In genomic region chr16:66524601-66525164, GRCh38 we compare ENCODE assay signal across 8 cellular contexts. TPM values are rescaled to one million over a fixed set of nuclear protein-coding genes. Genes with fewer than 3 reads are reported as not detected.
A peak's percentile ranks its signal among the peaks of the same experiment; 100 is the strongest.
DNase-seq lines count a peak whose midpoint lies in the region; ATAC-seq and TF ChIP-seq lines count a peak whose summit lies in the region.

No MANE protein-coding gene starts in this region.

- H3K4me1 Mint-ChIP-seq in activated T-cell treated with anti-CD3 and anti-CD28 coated beads, Interleukin-2, amount 50 U/mL, for 72 hours (ENCODE audit: low read depth) = peaks cover 87% of the 10 kb centered on the region

- intact Hi-C loops in left cardiac atrium (cut with DNase I) = no loop called here
- intact Hi-C loops in prostate gland (cut with DNase I) = no loop called here

- H3K4me3 ChIP-seq in prostate gland = no peak overlapping the region

- peaks cover 0 to 11% of the 10 kb centered on the region in 2 donors for H3K36me3 ChIP-seq in prostate gland

- H3K9me3 ChIP-seq in prostate gland = no peaks in the 10 kb centered on the region

- no peak for TF ChIP-seq POLR2A in prostate gland (IDR thresholded peaks at IDR 0.05)

- H3K27me3 ChIP-seq in prostate gland (replicated peaks; ENCODE audit: insufficient read depth) = no peaks in the 10 kb centered on the region

- H3K4me3 Mint-ChIP-seq in activated T-cell treated with anti-CD3 and anti-CD28 coated beads, Interleukin-2, amount 50 U/mL, for 72 hours = peak overlapping the region; percentile 52 to 90

- H3K4me1 ChIP-seq in prostate gland (replicated peaks) = no peaks in the 10 kb centered on the region

- ATAC-seq in activated T-cell treated with anti-CD3 and anti-CD28 coated beads, Interleukin-2, amount 50 U/mL, for 72 hours (replicated peaks in 1 of 2) = no peak
- ATAC-seq in HG02973 (IDR thresholded peaks at IDR 0.05; ENCODE audit: unreplicated experiment) (peak; percentile 49), left cardiac atrium (peak; percentile 43)

- H3K27ac ChIP-seq in prostate gland = no peak overlapping the region

- TF ChIP-seq CTCF in prostate gland (IDR thresholded peaks at IDR 0.05) = peak in 1 of 4 experiments; percentile 4

- no peaks in the 10 kb centered on the region for H3K27me3 Mint-ChIP-seq in activated T-cell treated with anti-CD3 and anti-CD28 coated beads, Interleukin-2, amount 50 U/mL, for 72 hours (ENCODE audit: low read depth)

- H3K36me3 Mint-ChIP-seq in activated T-cell treated with anti-CD3 and anti-CD28 coated beads, Interleukin-2, amount 50 U/mL, for 72 hours (ENCODE audit: insufficient read depth in 2 of 2) = peaks cover 0 to 2% of the 10 kb centered on the region in 2 donors

- H3K9me3 Mint-ChIP-seq in activated T-cell treated with anti-CD3 and anti-CD28 coated beads, Interleukin-2, amount 50 U/mL, for 72 hours = no peaks in the 10 kb centered on the region

- 72% methylated on average over 6 of the region's 6 CpGs for WGBS in prostate gland

- DNase-seq in activated T-cell treated with anti-CD3 and anti-CD28 coated beads, Interleukin-2, amount 50 U/mL, for 72 hours = peak in 1 of 2 donors; percentile 35
- DNase-seq in activated T-cell treated with anti-CD3 and anti-CD28 coated beads, Interleukin-2, amount 50 U/mL, for 1 hour = no peak
- DNase-seq in SIG-M5 treated with dmso at 0.1 percent for 504 hours (lab: John Stamatoyannopoulos, UW; ENCODE audit: unreplicated experiment) = peak; percentile 98
- DNase-seq in left cardiac atrium = no peak
- DNase-seq in cerebellum (ENCODE audit: low spot score) = no peak
- DNase-seq in activated gamma-delta T cell treated with Interleukin-2 at 50 U/mL for 16 hours = no peak
- DNase-seq in prostate gland (ENCODE audit: low spot score) = no peak

- H3K27ac Mint-ChIP-seq in activated T-cell treated with anti-CD3 and anti-CD28 coated beads, Interleukin-2, amount 50 U/mL, for 72 hours = peak overlapping the region; percentile 87

RNA-seq across cellular contexts. Expression of gene TK2, which starts 25.2 kb away (rescaled TPM):
- 10 to 100 TPM; 16.4 to 16.6 TPM for total RNA-seq in activated T-cell treated with anti-CD3 and anti-CD28 coated beads, Interleukin-2, amount 50 U/mL, for 72 hours
- total RNA-seq in left cardiac atrium (10 to 100 TPM; 22.3 to 28.2 TPM), cerebellum (26.6 TPM), prostate gland (10 to 100 TPM; 28.1 to 45.9 TPM)

RNA-seq across cellular contexts. Expression of gene CKLF, which starts 27.7 kb away (rescaled TPM):
- 100 to 1,000 TPM; 163 to 172 TPM for total RNA-seq in activated T-cell treated with anti-CD3 and anti-CD28 coated beads, Interleukin-2, amount 50 U/mL, for 72 hours
- 10 to 100 TPM; 15.8 to 22.5 TPM for total RNA-seq in left cardiac atrium
- total RNA-seq in cerebellum = 45.0 TPM
- total RNA-seq in prostate gland = 10 to 100 TPM; 20.5 to 28.3 TPM

RNA-seq across cellular contexts. Expression of gene CMTM1, which starts 41.6 kb away (rescaled TPM):
- 10 to 100 TPM; 10.1 to 14.4 TPM for total RNA-seq in activated T-cell treated with anti-CD3 and anti-CD28 coated beads, Interleukin-2, amount 50 U/mL, for 72 hours
- 1 to 10 TPM; 1.3 to 3.0 TPM for total RNA-seq in left cardiac atrium
- 7.6 TPM for total RNA-seq in cerebellum
- 1 to 10 TPM; 1.5 to 2.6 TPM for total RNA-seq in prostate gland

RNA-seq across cellular contexts. Expression of gene CMTM2, which starts 54.6 kb away (rescaled TPM):
- total RNA-seq in activated T-cell treated with anti-CD3 and anti-CD28 coated beads, Interleukin-2, amount 50 U/mL, for 72 hours = 1 to 10 TPM in 1 of 2 donors, under 1 TPM in 1; 0.31 to 1.2 TPM
- total RNA-seq in left cardiac atrium (under 1 TPM in 1 of 2 donors, not detected in 1; 0.62 TPM), cerebellum (not detected), prostate gland (10 to 100 TPM in 1 of 2 donors, not detected in 1; 62.9 TPM)

Comparison
In these comparisons a context has a peak if more than half of its experiments do, and no peak if none do; other contexts are left out.
1. ATAC-seq: peak in HG02973 (single experiment) and left cardiac atrium (2 of 2); none in activated T-cell treated with anti-CD3 and anti-CD28 coated beads, Interleukin-2, amount 50 U/mL, for 72 hours (0 of 2).